8 cellular contexts compared by ENCODE assay signal in the genomic region with DNA sequence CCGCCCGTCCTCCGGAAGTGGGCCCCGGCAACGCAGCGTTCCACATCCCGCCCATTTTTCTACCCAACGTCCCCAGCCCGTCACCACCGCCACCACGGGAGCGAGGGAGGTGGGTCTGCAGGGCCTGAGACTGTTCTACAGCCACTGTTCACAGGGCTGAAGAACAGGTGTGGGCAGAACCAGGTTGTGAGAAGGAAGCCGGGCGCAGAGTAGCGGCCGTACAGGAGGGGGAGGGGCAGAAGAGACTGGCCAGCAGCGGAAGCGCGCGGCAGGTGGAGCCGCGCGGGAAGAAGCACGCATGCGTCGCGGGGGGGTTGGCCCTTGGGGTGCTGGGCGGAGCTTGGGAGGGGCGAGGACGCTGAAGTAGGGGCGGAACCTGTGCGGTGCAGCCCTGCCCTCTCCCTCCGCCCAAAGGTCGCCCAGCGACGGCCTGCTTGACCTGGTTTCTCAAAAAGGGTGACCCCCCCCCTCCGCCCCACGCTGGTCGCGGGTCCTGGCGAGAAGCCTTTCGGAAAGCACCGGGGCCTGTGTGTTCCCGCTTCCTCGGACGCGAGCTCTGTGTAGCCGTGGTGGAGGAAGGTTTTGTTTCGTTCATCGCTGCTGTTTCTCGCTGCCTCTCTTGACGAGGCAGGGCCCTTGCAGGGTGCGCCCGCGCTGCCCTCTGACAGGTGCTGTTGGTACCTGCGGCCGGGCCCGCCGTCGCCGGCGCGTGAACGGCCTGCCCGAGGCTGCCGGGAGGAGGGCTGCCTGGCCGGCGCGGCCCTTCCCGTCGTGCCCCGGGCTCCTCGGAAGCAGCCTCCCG. TPM values are rescaled to one million over a fixed set of nuclear protein-coding genes. Genes with fewer than 3 reads are reported as not detected.
DNase-seq lines count a peak whose midpoint lies in the region; ATAC-seq and TF ChIP-seq lines count a peak whose summit lies in the region.

No MANE protein-coding gene starts in this region.

- H3K4me2 ChIP-seq in OCI-LY1 (ENCODE audit: low read length): peak overlapping the region; percentile 97

- H3K27me3 ChIP-seq in HUES64 (ENCODE audit: insufficient read depth, low read length) (no peaks in the 10 kb centered on the region), OCI-LY1 (ENCODE audit: insufficient read depth, low read length) (no peaks in the 10 kb centered on the region)

- no peaks in the 10 kb centered on the region for H3K9me3 ChIP-seq in HUES64 (ENCODE audit: insufficient read depth, low read depth, low read length)
- no peaks in the 10 kb centered on the region for H3K9me3 ChIP-seq in OCI-LY1 (ENCODE audit: low read length)

- H3K79me2 ChIP-seq in OCI-LY1 (ENCODE audit: insufficient read depth, low read length): peaks cover 17% of the 10 kb centered on the region

- H3K36me3 ChIP-seq in HUES64 (ENCODE audit: insufficient read depth, low read length): peaks cover 6% of the 10 kb centered on the region; the same call in 1 of the 2 replicates
- no peaks in the 10 kb centered on the region for H3K36me3 ChIP-seq in OCI-LY1 (ENCODE audit: insufficient read depth, low read length)

- no peaks in the 10 kb centered on the region for H3K9me2 ChIP-seq in OCI-LY1 (ENCODE audit: low read depth, low read length)

- H3K4me1 ChIP-seq in HUES64 (ENCODE audit: insufficient read depth, low read length) (peaks cover 22% of the 10 kb centered on the region), OCI-LY1 (ENCODE audit: insufficient read depth, low read length, severe bottlenecking) (peaks cover 65% of the 10 kb centered on the region)

- no peaks in the 10 kb centered on the region for H3F3A ChIP-seq in OCI-LY1 (ENCODE audit: insufficient read depth, low read length)

- no peaks in the 10 kb centered on the region for H4K20me1 ChIP-seq in OCI-LY1 (ENCODE audit: insufficient read depth, low read length)

- H3K4me3 ChIP-seq in HUES64 (ENCODE audit: low read length) (peak overlapping the region; percentile 75), OCI-LY1 (ENCODE audit: low read depth, low read length, poor library complexity, severe bottlenecking) (peak overlapping the region; percentile 70), epithelial cell of esophagus (ENCODE audit: low read length) (peak overlapping the region; percentile 80)

- peak overlapping the region; percentile 95 for H3K27ac ChIP-seq in HUES64 (ENCODE audit: low read depth, low read length)
- H3K27ac ChIP-seq in OCI-LY1 (ENCODE audit: low read depth, low read length, poor library complexity, severe bottlenecking): peak overlapping the region; percentile 97

- H2AFZ ChIP-seq in OCI-LY1 (ENCODE audit: low read length): no peak overlapping the region

- ATAC-seq in GM21526 (IDR thresholded peaks at IDR 0.05; ENCODE audit: low FRiP score, unreplicated experiment): peak; percentile 61

- peak; percentile 71 for DNase-seq in DMS 273 treated with DMSO at 0.1 percent for 48 hours (lab: John Stamatoyannopoulos, UW)
- DNase-seq in activated T-cell treated with anti-CD3 and anti-CD28 coated beads for 4 hours: peak; percentile 93
- peak; percentile 96 for DNase-seq in epithelial cell of esophagus (ENCODE audit: low read depth)
- peak; percentile 97 for DNase-seq in mucosa of gallbladder (ENCODE audit: low spot score)
- DNase-seq in stimulated activated CD8-positive, alpha-beta memory T cell treated with anti-CD3 and anti-CD28 coated beads, Interleukin-4, amount 100 ng/mL, for 24 hours (ENCODE audit: low read depth): peak; percentile 93

- under 1% methylated on average over 74 of the region's 74 CpGs for WGBS in HUES64

- TF ChIP-seq CTCF in OCI-LY1 (IDR thresholded peaks at IDR 0.05; ENCODE audit: low read length) (no peak), epithelial cell of esophagus (IDR thresholded peaks at IDR 0.05; ENCODE audit: insufficient read depth, low read depth, low read length, missing control alignments) (no peak)

- H3K9ac ChIP-seq in HUES64 (ENCODE audit: low read depth, low read length): peak overlapping the region; percentile 92
- H3K9ac ChIP-seq in OCI-LY1 (ENCODE audit: low read length): peak overlapping the region; percentile 81

RNA-seq across cellular contexts. Expression of gene MGAT1, which starts 7.8 kb away (rescaled TPM):
- 45.9 TPM for polyA plus RNA-seq in HUES64 (2013, experiment 1 of 2)
- polyA plus RNA-seq in HUES64 (2013, experiment 2 of 2): 49.1 TPM
- 145 TPM for total RNA-seq in mucosa of gallbladder

RNA-seq across cellular contexts. Expression of gene ZFP62, which starts 50.7 kb away (rescaled TPM):
- 16.7 TPM for polyA plus RNA-seq in HUES64 (2013, experiment 1 of 2)
- polyA plus RNA-seq in HUES64 (2013, experiment 2 of 2): 25.7 TPM
- 34.7 TPM for total RNA-seq in mucosa of gallbladder

Comparison
In these comparisons a context has a peak if more than half of its experiments do, and no peak if none do; other contexts are left out.
1. Peak in every context shown above with its lines: DNase-seq, ATAC-seq, H3K4me3 ChIP-seq and H3K27ac ChIP-seq.